8 cellular contexts compared by ENCODE assay signal in genomic region chr12:49322708-49323523, GRCh38. TPM values are rescaled to one million over a fixed set of nuclear protein-coding genes. Genes with fewer than 3 reads are reported as not detected.
DNase-seq lines count a peak whose midpoint lies in the region; ATAC-seq and TF ChIP-seq lines count a peak whose summit lies in the region.

Gene TROAP (plus strand): TSS chr12:49323255. CDS start chr12:49323609, 354 bp downstream.

- no peaks in the 10 kb centered on the region for H4K20me1 ChIP-seq in GM23338 (replicated peaks; ENCODE audit: insufficient read depth)

- H3K27me3 ChIP-seq in GM23338 (ENCODE audit: insufficient read depth) = 0 out of 2 replicates have a peak, but pooled peaks cover 9% of the 10 kb centered on the region

- H3K4me3 Mint-ChIP-seq in GM23338 (peak within 1 kb of the TSS; percentile 100), naive B cell (peak within 1 kb of the TSS; percentile 89 to 100 (median 93))
- H3K4me3 Mint-ChIP-seq in activated T-cell treated with anti-CD3 and anti-CD28 coated beads, Interleukin-2, amount 50 U/mL, for 72 hours = peak within 1 kb of the TSS; percentile 92 to 97
- peak within 1 kb of the TSS; percentile 92 for H3K4me3 Mint-ChIP-seq in stimulated activated effector memory CD8-positive, alpha-beta T cell treated with anti-CD3 and anti-CD28 coated beads, Interleukin-12 subunit alpha, Interleukin-12 subunit beta, amount 100 ng/mL, for 72 hours

- H3F3A ChIP-seq in GM23338 (replicated peaks; ENCODE audit: low read depth) = no peaks in the 10 kb centered on the region; the same call in 1 of the 2 replicates

- H3K4me1 ChIP-seq in GM23338 (ENCODE audit: insufficient read depth) = peaks cover 11% of the 10 kb centered on the region; the same call in 1 of the 2 replicates

- peak within 1 kb of the TSS; percentile 78 for H2AFZ ChIP-seq in GM23338

- H3K4me1 Mint-ChIP-seq in GM23338 (peaks cover 11% of the 10 kb centered on the region), naive B cell (peaks cover 19 to 23% (median 21%) of the 10 kb centered on the region in 3 donors)
- H3K4me1 Mint-ChIP-seq in activated T-cell treated with anti-CD3 and anti-CD28 coated beads, Interleukin-2, amount 50 U/mL, for 72 hours (ENCODE audit: low read depth) = peaks cover 15% of the 10 kb centered on the region
- H3K4me1 Mint-ChIP-seq in stimulated activated effector memory CD8-positive, alpha-beta T cell treated with anti-CD3 and anti-CD28 coated beads, Interleukin-12 subunit alpha, Interleukin-12 subunit beta, amount 100 ng/mL, for 72 hours = peaks cover 33% of the 10 kb centered on the region

- H3K27me3 Mint-ChIP-seq in GM23338 (ENCODE audit: insufficient read depth, low read depth, poor library complexity) (peaks cover 6% of the 10 kb centered on the region), naive B cell (peaks cover 0 to 6% (median 3%) of the 10 kb centered on the region in 3 donors)
- H3K27me3 Mint-ChIP-seq in activated T-cell treated with anti-CD3 and anti-CD28 coated beads, Interleukin-2, amount 50 U/mL, for 72 hours (ENCODE audit: low read depth) = no peaks in the 10 kb centered on the region

- H3K4me2 ChIP-seq in GM23338 = peak within 1 kb of the TSS; percentile 97

- H3K27ac Mint-ChIP-seq in GM23338 (peak within 1 kb of the TSS; percentile 98), naive B cell (peak within 1 kb of the TSS; percentile 41 to 95 (median 88))
- H3K27ac Mint-ChIP-seq in activated T-cell treated with anti-CD3 and anti-CD28 coated beads, Interleukin-2, amount 50 U/mL, for 72 hours = peak within 1 kb of the TSS; percentile 91
- peak within 1 kb of the TSS; percentile 94 for H3K27ac Mint-ChIP-seq in stimulated activated effector memory CD8-positive, alpha-beta T cell treated with anti-CD3 and anti-CD28 coated beads, Interleukin-12 subunit alpha, Interleukin-12 subunit beta, amount 100 ng/mL, for 72 hours

- H3K36me3 ChIP-seq in GM23338 (ENCODE audit: insufficient read depth) = peaks cover 17% of the 10 kb centered on the region; the same call in 1 of the 2 replicates

- H3K4me3 ChIP-seq in GM23338 = peak within 1 kb of the TSS; percentile 66

- H3K36me3 Mint-ChIP-seq in GM23338 (ENCODE audit: low read depth) (peaks cover 34% of the 10 kb centered on the region), naive B cell (no peaks in the 10 kb centered on the region)
- peaks cover 6 to 13% of the 10 kb centered on the region in 2 donors for H3K36me3 Mint-ChIP-seq in activated T-cell treated with anti-CD3 and anti-CD28 coated beads, Interleukin-2, amount 50 U/mL, for 72 hours (ENCODE audit: insufficient read depth in 2 of 2)
- H3K36me3 Mint-ChIP-seq in stimulated activated effector memory CD8-positive, alpha-beta T cell treated with anti-CD3 and anti-CD28 coated beads, Interleukin-12 subunit alpha, Interleukin-12 subunit beta, amount 100 ng/mL, for 72 hours = peaks cover 24% of the 10 kb centered on the region

- peaks cover 6% of the 10 kb centered on the region; the same call in 1 of the 2 replicates for H3K79me2 ChIP-seq in GM23338 (replicated peaks; ENCODE audit: insufficient read depth)

- no peaks in the 10 kb centered on the region for H3K9me2 ChIP-seq in GM23338 (ENCODE audit: insufficient read depth)

- ATAC-seq in GM23338 = peak; percentile 98
- peak; percentile 97 to 98 for ATAC-seq in activated T-cell treated with anti-CD3 and anti-CD28 coated beads, Interleukin-2, amount 50 U/mL, for 72 hours (replicated peaks in 1 of 2)
- peak; percentile 94 to 96 for ATAC-seq in naive B cell (ENCODE audit: low read depth in 2 of 2)
- ATAC-seq in stimulated activated effector memory CD8-positive, alpha-beta T cell treated with anti-CD3 and anti-CD28 coated beads, Interleukin-12 subunit alpha, Interleukin-12 subunit beta, amount 100 ng/mL, for 72 hours = peak; percentile 98

- DNase-seq in Daoy (ENCODE audit: low read depth) (peak; percentile 99), GM23338 (ENCODE audit: low spot score) (peak; percentile 99), Kasumi-1 (lab: John Stamatoyannopoulos, UW) (peak; percentile 98 to 99), RKO (ENCODE audit: low spot score) (peak; percentile 98), fibroblast of gingiva (ENCODE audit: low read depth) (peak; percentile 97), naive B cell (peak; percentile 98)
- peak; percentile 97 to 99 for DNase-seq in activated T-cell treated with anti-CD3 and anti-CD28 coated beads, Interleukin-2, amount 50 U/mL, for 72 hours
- peak; percentile 89 to 97 for DNase-seq in stimulated activated effector memory CD8-positive, alpha-beta T cell treated with anti-CD3 and anti-CD28 coated beads, Interleukin-12 subunit alpha, Interleukin-12 subunit beta, amount 100 ng/mL, for 72 hours (ENCODE audit: low spot score in 2 of 2)

- H3K9me3 Mint-ChIP-seq in GM23338 (no peaks in the 10 kb centered on the region), naive B cell (no peaks in the 10 kb centered on the region)
- no peaks in the 10 kb centered on the region for H3K9me3 Mint-ChIP-seq in activated T-cell treated with anti-CD3 and anti-CD28 coated beads, Interleukin-2, amount 50 U/mL, for 72 hours
- no peaks in the 10 kb centered on the region for H3K9me3 Mint-ChIP-seq in stimulated activated effector memory CD8-positive, alpha-beta T cell treated with anti-CD3 and anti-CD28 coated beads, Interleukin-12 subunit alpha, Interleukin-12 subunit beta, amount 100 ng/mL, for 72 hours

- no peak within 1 kb of the TSS for H3K27ac ChIP-seq in GM23338 (ENCODE audit: low read depth)

- TF ChIP-seq CTCF in GM23338 (conservative IDR thresholded peaks at IDR 0.05; ENCODE audit: low read depth in 2 of 2) = no peak

TF ChIP-seq in GM23338, 12 proteins besides CTCF, POLR2A, EP300 and RAD21:
- TF ChIP-seq ZNF114 (CRISPR knock-in tag; IDR thresholded peaks at IDR 0.05) (no peak), CREB1 (CRISPR knock-in tag; IDR thresholded peaks at IDR 0.05; ENCODE audit: low read depth) (peak; percentile 81), ETS1 (IDR thresholded peaks at IDR 0.05) (0 out of 2 replicates have a peak, but pooled peaks have one; percentile 30), POLR2AphosphoS5 (IDR thresholded peaks at IDR 0.05; ENCODE audit: low read depth) (peak; percentile 87)

RNA-seq across cellular contexts. Expression of gene TROAP, which starts in this region (rescaled TPM):
- 45.5 and 48.3 TPM in 2 replicates for total RNA-seq in Daoy (2014; rRNA removed; shearing (Covaris generic))
- total RNA-seq in GM23338 (2014; rRNA removed; shearing (Covaris generic)) = 27.6 and 46.4 TPM in 2 replicates
- polyA plus RNA-seq in GM23338 (2016; fragmentation: Nextera tagmentation; extraction: Ambion mirVana) (44.7 and 47.5 TPM in 2 replicates), naive B cell (ENCODE audit: low read depth in 6 of 6) (1 to 10 TPM in 1 of 6 donors, under 1 TPM in 1, not detected in 4; 0.86 to 2.1 TPM)
- total RNA-seq in activated T-cell treated with anti-CD3 and anti-CD28 coated beads, Interleukin-2, amount 50 U/mL, for 72 hours = 10 to 100 TPM; 63.8 to 77.9 TPM

Comparison
In these comparisons a context has a peak if more than half of its experiments do, and no peak if none do; other contexts are left out.
1. RNA of gene TROAP (polyA plus RNA-seq): 44.7 to 47.5 TPM in GM23338; 0.86 to 2.1 TPM in naive B cell; every median in the first group is over 10 times any median in the second.
2. Peak in every context shown above with its lines, with median percentiles within 50 percentile points of each other: DNase-seq, ATAC-seq, H3K27ac Mint-ChIP-seq and H3K4me3 Mint-ChIP-seq.